35 cellular contexts compared by ENCODE assay signal in genomic region chr1:60923287-60924110, GRCh38.
A peak's percentile ranks its signal among the peaks of the same experiment; 100 is the strongest.
DNase-seq lines count a peak whose midpoint lies in the region; ATAC-seq, FAIRE-seq and TF ChIP-seq lines count a peak whose summit lies in the region.
"Had no signal": no experiment of that assay in that cellular context is flagged by ENCODE, and none has a peak within 500 bp of the region (broad histone marks: within the 10 kb centered on the region; RNA-seq: fewer than 3 reads in every experiment).

No MANE protein-coding gene starts in this region.

- H3K4me3 ChIP-seq in astrocyte (ENCODE audit: insufficient read depth, low read depth, low read length) (no peak overlapping the region), right cardiac atrium (ENCODE audit: low read length) (no peak overlapping the region), small intestine (ENCODE audit: low read depth in 1 of 2, low read length in 2 of 2) (no peak overlapping the region)
- H3K4me3 ChIP-seq: psoas muscle, SJCRH30, skin epidermis, testis, vagina had no signal

- H4K20me1 ChIP-seq in astrocyte (ENCODE audit: insufficient read depth, low read length): no peaks in the 10 kb centered on the region

- H3K9ac ChIP-seq in astrocyte (ENCODE audit: low read length): no peak overlapping the region

- H3K27me3 ChIP-seq in astrocyte (ENCODE audit: insufficient read depth, low read length) (no peaks in the 10 kb centered on the region), right cardiac atrium (ENCODE audit: control insufficient read depth, insufficient read depth) (no peaks in the 10 kb centered on the region), small intestine (ENCODE audit: control insufficient read depth in 2 of 2, insufficient read depth in 2 of 2, low read length in 2 of 2) (no peaks in the 10 kb centered on the region)
- H3K27me3 ChIP-seq: SJCRH30, testis, vagina had no signal

- ATAC-seq in right cardiac atrium: peak; percentile 8 to 12
- ATAC-seq in activated CD4-positive, alpha-beta T cell treated with anti-CD3 and anti-CD28 coated beads for 36 hours: no peak
- ATAC-seq: activated CD8-positive, alpha-beta T cell treated with anti-CD3 and anti-CD28 coated beads for 36 hours; effector memory CD8-positive, alpha-beta T cell; esophagus mucosa; Panc1; psoas muscle; stimulated activated effector memory CD8-positive, alpha-beta T cell treated with anti-CD3 and anti-CD28 coated beads, Interleukin-12 subunit alpha, Interleukin-12 subunit beta, amount 100 ng/mL, for 72 hours had no signal

- H3K9me3 ChIP-seq in astrocyte (ENCODE audit: insufficient read depth, low read depth, low read length) (no peaks in the 10 kb centered on the region), right cardiac atrium (ENCODE audit: control insufficient read depth, low read length) (no peaks in the 10 kb centered on the region), small intestine (ENCODE audit: control insufficient read depth, low read depth) (no peaks in the 10 kb centered on the region)
- H3K9me3 ChIP-seq: psoas muscle, SJCRH30, testis, vagina had no signal

- TF ChIP-seq CTCF in astrocyte (IDR thresholded peaks at IDR 0.05; ENCODE audit: insufficient read depth, low read depth, low read length): no peak

- no peak overlapping the region for H3K27ac Mint-ChIP-seq in astrocyte (ENCODE audit: unreplicated experiment)
- H3K27ac Mint-ChIP-seq in activated CD4-positive, alpha-beta T cell treated with anti-CD3 and anti-CD28 coated beads for 36 hours: no peak overlapping the region
- H3K27ac Mint-ChIP-seq in activated naive CD4-positive, alpha-beta T cell treated with anti-CD3 and anti-CD28 coated beads for 36 hours: no peak overlapping the region
- H3K27ac Mint-ChIP-seq: activated CD8-positive, alpha-beta T cell treated with anti-CD3 and anti-CD28 coated beads for 36 hours; activated naive CD8-positive, alpha-beta T cell treated with anti-CD3 and anti-CD28 coated beads, Interleukin-2, amount 10 ng/mL, durations not matched to agents 7 days and 5 days; CD4-positive, alpha-beta memory T cell; effector memory CD8-positive, alpha-beta T cell; H9; nephron progenitor cell; stimulated activated effector memory CD8-positive, alpha-beta T cell treated with anti-CD3 and anti-CD28 coated beads, Interleukin-12 subunit alpha, Interleukin-12 subunit beta, amount 100 ng/mL, for 72 hours had no signal

- intact Hi-C loops in right cardiac atrium (cut with DNase I): no loop called here
- intact Hi-C loops in activated CD4-positive, alpha-beta T cell treated with anti-CD3 and anti-CD28 coated beads for 36 hours (cut with DNase I, micrococcal nuclease): no loop called here
- intact Hi-C loops in activated naive CD4-positive, alpha-beta T cell treated with anti-CD3 and anti-CD28 coated beads for 36 hours (cut with micrococcal nuclease): no loop called here

- no peaks in the 10 kb centered on the region for H3K36me3 ChIP-seq in astrocyte (ENCODE audit: insufficient read depth, low read length)
- no peaks in the 10 kb centered on the region for H3K36me3 ChIP-seq in small intestine (ENCODE audit: control insufficient read depth in 2 of 2, insufficient read depth in 2 of 2, low read length in 2 of 2)
- H3K36me3 ChIP-seq: SJCRH30, vagina had no signal

- H3K4me1 ChIP-seq in astrocyte (ENCODE audit: insufficient read depth, low read length): no peaks in the 10 kb centered on the region
- H3K4me1 ChIP-seq in right cardiac atrium (ENCODE audit: control insufficient read depth, insufficient read depth, low read length): peaks cover 2% of the 10 kb centered on the region
- H3K4me1 ChIP-seq in small intestine (ENCODE audit: control insufficient read depth in 2 of 2, insufficient read depth in 1 of 2, low read depth in 1 of 2, low read length in 1 of 2): peaks cover 0 to 6% of the 10 kb centered on the region in 2 donors
- H3K4me1 ChIP-seq: SJCRH30 had no signal

- DNase-seq in NCI-H1694 treated with DMSO at 0.1 percent for 48 hours (lab: John Stamatoyannopoulos, UW) (peak; percentile 45), astrocyte (ENCODE audit: low read depth) (no peak), right cardiac atrium (no peak), small intestine (peak; percentile 67), A172 (ENCODE audit: low spot score) (no peak)
- DNase-seq in activated CD4-positive, alpha-beta T cell treated with anti-CD3 and anti-CD28 coated beads for 36 hours: no peak
- no peak for DNase-seq in activated naive CD4-positive, alpha-beta T cell treated with anti-CD3 and anti-CD28 coated beads for 36 hours
- DNase-seq: activated CD4-positive, CD25-positive, alpha-beta regulatory T cell treated with anti-CD3 and anti-CD28 coated beads, Interleukin-2, amount 50 U/mL, for 72 hours; activated CD8-positive, alpha-beta T cell treated with anti-CD3 and anti-CD28 coated beads for 36 hours; activated effector memory CD4-positive, alpha-beta T cell treated with Interleukin-2 at 50 U/mL for 16 hours; activated naive CD8-positive, alpha-beta T cell treated with anti-CD3 and anti-CD28 coated beads, Interleukin-2, amount 10 ng/mL, durations not matched to agents 7 days and 5 days; activated T-cell treated with anti-CD3 and anti-CD28 coated beads for 4 hours; CD4-positive, alpha-beta memory T cell; effector memory CD8-positive, alpha-beta T cell; EL; foreskin melanocyte; H9; hypothalamus; Kasumi-1; NCI-H1092; NCI-H2081; NCI-H345; nephron progenitor cell; psoas muscle; SJCRH30; stimulated activated CD4-positive, alpha-beta T cell treated with anti-CD3 and anti-CD28 coated beads, Interleukin-2, amount 100 ng/mL, for 48 hours; T-helper 1 cell; testis had no signal

- H3K79me2 ChIP-seq in astrocyte (ENCODE audit: insufficient read depth, low read length): no peaks in the 10 kb centered on the region

- FAIRE-seq in astrocyte (lab: Jason Lieb, UNC) (no peak), small intestine (lab: Jason Lieb, UNC) (no peak)
- FAIRE-seq: colon had no signal

- no peaks in the 10 kb centered on the region for H3K9me3 Mint-ChIP-seq in astrocyte (ENCODE audit: unreplicated experiment)
- H3K9me3 Mint-ChIP-seq in activated CD4-positive, alpha-beta T cell treated with anti-CD3 and anti-CD28 coated beads for 36 hours (ENCODE audit: low read depth): no peaks in the 10 kb centered on the region
- no peaks in the 10 kb centered on the region for H3K9me3 Mint-ChIP-seq in activated naive CD4-positive, alpha-beta T cell treated with anti-CD3 and anti-CD28 coated beads for 36 hours
- H3K9me3 Mint-ChIP-seq: activated CD8-positive, alpha-beta T cell treated with anti-CD3 and anti-CD28 coated beads for 36 hours; activated naive CD8-positive, alpha-beta T cell treated with anti-CD3 and anti-CD28 coated beads, Interleukin-2, amount 10 ng/mL, durations not matched to agents 7 days and 5 days; CD4-positive, alpha-beta memory T cell; effector memory CD8-positive, alpha-beta T cell; H9; nephron progenitor cell; stimulated activated effector memory CD8-positive, alpha-beta T cell treated with anti-CD3 and anti-CD28 coated beads, Interleukin-12 subunit alpha, Interleukin-12 subunit beta, amount 100 ng/mL, for 72 hours had no signal

- CTCF ChIA-PET in activated CD4-positive, alpha-beta T cell treated with anti-CD3 and anti-CD28 coated beads for 36 hours (lab: Charles Lee): no interaction called here
- CTCF ChIA-PET in activated naive CD4-positive, alpha-beta T cell treated with anti-CD3 and anti-CD28 coated beads for 36 hours (lab: Charles Lee): no interaction called here

- H3K36me3 Mint-ChIP-seq in astrocyte (ENCODE audit: low read depth, unreplicated experiment): no peaks in the 10 kb centered on the region
- no peaks in the 10 kb centered on the region for H3K36me3 Mint-ChIP-seq in activated CD4-positive, alpha-beta T cell treated with anti-CD3 and anti-CD28 coated beads for 36 hours (ENCODE audit: low read depth)
- H3K36me3 Mint-ChIP-seq in activated naive CD4-positive, alpha-beta T cell treated with anti-CD3 and anti-CD28 coated beads for 36 hours (ENCODE audit: low read depth): no peaks in the 10 kb centered on the region
- H3K36me3 Mint-ChIP-seq: activated naive CD8-positive, alpha-beta T cell treated with anti-CD3 and anti-CD28 coated beads, Interleukin-2, amount 10 ng/mL, durations not matched to agents 7 days and 5 days; CD4-positive, alpha-beta memory T cell; stimulated activated effector memory CD8-positive, alpha-beta T cell treated with anti-CD3 and anti-CD28 coated beads, Interleukin-12 subunit alpha, Interleukin-12 subunit beta, amount 100 ng/mL, for 72 hours had no signal

- H3K4me2 ChIP-seq in astrocyte (ENCODE audit: low read length): no peak overlapping the region

- no peak overlapping the region for H2AFZ ChIP-seq in astrocyte (ENCODE audit: low read depth, low read length)

- 37% methylated on average over 6 of the region's 6 CpGs for WGBS in right cardiac atrium
- whole genome bisulfite sequencing in small intestine, 3 donors: 28 to 39% (median 37%) methylated on average over 6 of the region's 6 CpGs

- POLR2A ChIA-PET in activated CD4-positive, alpha-beta T cell treated with anti-CD3 and anti-CD28 coated beads for 36 hours (lab: Charles Lee): no interaction called here

- H3K27ac ChIP-seq in astrocyte (ENCODE audit: low read depth, low read length): no peak overlapping the region
- H3K27ac ChIP-seq in right cardiac atrium (ENCODE audit: low read length): peak overlapping the region; percentile 32
- H3K27ac ChIP-seq in small intestine (ENCODE audit: low read depth in 1 of 2, low read length in 1 of 2): no peak overlapping the region
- H3K27ac ChIP-seq: HL-60, psoas muscle, SJCRH30 had no signal

- peak overlapping the region; percentile 29 for H3K4me3 Mint-ChIP-seq in astrocyte (ENCODE audit: unreplicated experiment)
- H3K4me3 Mint-ChIP-seq in activated CD4-positive, alpha-beta T cell treated with anti-CD3 and anti-CD28 coated beads for 36 hours: no peak overlapping the region
- H3K4me3 Mint-ChIP-seq in activated naive CD4-positive, alpha-beta T cell treated with anti-CD3 and anti-CD28 coated beads for 36 hours: no peak overlapping the region
- H3K4me3 Mint-ChIP-seq: activated CD8-positive, alpha-beta T cell treated with anti-CD3 and anti-CD28 coated beads for 36 hours; activated naive CD8-positive, alpha-beta T cell treated with anti-CD3 and anti-CD28 coated beads, Interleukin-2, amount 10 ng/mL, durations not matched to agents 7 days and 5 days; CD4-positive, alpha-beta memory T cell; effector memory CD8-positive, alpha-beta T cell; H9; nephron progenitor cell; stimulated activated effector memory CD8-positive, alpha-beta T cell treated with anti-CD3 and anti-CD28 coated beads, Interleukin-12 subunit alpha, Interleukin-12 subunit beta, amount 100 ng/mL, for 72 hours had no signal

- peaks cover 20% of the 10 kb centered on the region for H3K27me3 Mint-ChIP-seq in astrocyte (ENCODE audit: low read depth, unreplicated experiment)
- peaks cover 2% of the 10 kb centered on the region for H3K27me3 Mint-ChIP-seq in activated CD4-positive, alpha-beta T cell treated with anti-CD3 and anti-CD28 coated beads for 36 hours
- no peaks in the 10 kb centered on the region for H3K27me3 Mint-ChIP-seq in activated naive CD4-positive, alpha-beta T cell treated with anti-CD3 and anti-CD28 coated beads for 36 hours (ENCODE audit: low read depth)
- H3K27me3 Mint-ChIP-seq: activated CD8-positive, alpha-beta T cell treated with anti-CD3 and anti-CD28 coated beads for 36 hours; effector memory CD8-positive, alpha-beta T cell had no signal

- H3K4me1 Mint-ChIP-seq in astrocyte (ENCODE audit: low read depth, unreplicated experiment): peaks cover 2% of the 10 kb centered on the region
- H3K4me1 Mint-ChIP-seq in activated CD4-positive, alpha-beta T cell treated with anti-CD3 and anti-CD28 coated beads for 36 hours: no peaks in the 10 kb centered on the region
- no peaks in the 10 kb centered on the region for H3K4me1 Mint-ChIP-seq in activated naive CD4-positive, alpha-beta T cell treated with anti-CD3 and anti-CD28 coated beads for 36 hours (ENCODE audit: low read depth)
- H3K4me1 Mint-ChIP-seq: activated naive CD8-positive, alpha-beta T cell treated with anti-CD3 and anti-CD28 coated beads, Interleukin-2, amount 10 ng/mL, durations not matched to agents 7 days and 5 days; CD4-positive, alpha-beta memory T cell; stimulated activated effector memory CD8-positive, alpha-beta T cell treated with anti-CD3 and anti-CD28 coated beads, Interleukin-12 subunit alpha, Interleukin-12 subunit beta, amount 100 ng/mL, for 72 hours had no signal

Comparison
In these comparisons a context has a peak if more than half of its experiments do, and no peak if none do; other contexts are left out.
1. DNase-seq: peak in NCI-H1694 treated with DMSO at 0.1 percent for 48 hours (single experiment) and small intestine (single experiment); none in astrocyte (single experiment), right cardiac atrium (0 of 3), activated CD4-positive, alpha-beta T cell treated with anti-CD3 and anti-CD28 coated beads for 36 hours (single experiment), A172 (single experiment) and activated naive CD4-positive, alpha-beta T cell treated with anti-CD3 and anti-CD28 coated beads for 36 hours (single experiment).